ENCODE assay signal across 26 cellular contexts in the genomic region with DNA sequence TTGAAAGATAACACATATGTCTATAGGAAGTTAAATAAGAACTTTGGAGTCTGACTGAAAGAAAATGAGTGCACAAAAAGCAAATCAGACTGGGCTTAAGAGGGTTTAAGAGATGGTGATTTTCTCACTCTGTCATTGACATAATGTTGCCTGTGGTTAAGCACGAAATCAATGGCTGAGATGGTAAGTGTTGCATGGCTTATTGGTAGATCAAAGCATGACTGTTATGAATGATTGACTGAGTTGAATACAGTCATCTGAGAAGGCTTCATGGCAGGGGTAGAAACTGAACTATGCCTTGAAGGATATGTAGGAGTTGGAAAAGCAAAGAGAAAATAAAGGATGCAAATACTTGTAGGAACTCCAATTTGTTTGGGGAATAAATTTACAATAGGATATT.
"Had no signal": no experiment of that assay in that cellular context is flagged by ENCODE, and none has a peak within 500 bp of the region (broad histone marks: within the 10 kb centered on the region; RNA-seq: fewer than 3 reads in every experiment).

No MANE protein-coding gene starts in this region.

- H3K27ac ChIP-seq: adrenal gland, breast epithelium, SK-N-MC had no signal

- H3K27me3 ChIP-seq: adrenal gland, breast epithelium had no signal

- H3K9me3 ChIP-seq: adrenal gland, breast epithelium had no signal

- H3K4me1 Mint-ChIP-seq: activated naive CD8-positive, alpha-beta T cell treated with anti-CD3 and anti-CD28 coated beads, Interleukin-2, amount 10 ng/mL, durations not matched to agents 7 days and 5 days had no signal

- H3K4me3 ChIP-seq: adrenal gland, breast epithelium, SK-N-MC had no signal

- H3K4me3 Mint-ChIP-seq: activated CD8-positive, alpha-beta T cell treated with anti-CD3 and anti-CD28 coated beads, Interleukin-2, amount 10 ng/mL, durations not matched to agents 7 days and 5 days; activated naive CD8-positive, alpha-beta T cell treated with anti-CD3 and anti-CD28 coated beads, Interleukin-2, amount 10 ng/mL, durations not matched to agents 7 days and 5 days; WTC11 had no signal

- H3K9me3 Mint-ChIP-seq: activated naive CD8-positive, alpha-beta T cell treated with anti-CD3 and anti-CD28 coated beads, Interleukin-2, amount 10 ng/mL, durations not matched to agents 7 days and 5 days had no signal

- H3K4me1 ChIP-seq: adrenal gland, breast epithelium had no signal

- H3K27ac Mint-ChIP-seq: activated CD8-positive, alpha-beta T cell treated with anti-CD3 and anti-CD28 coated beads, Interleukin-2, amount 10 ng/mL, durations not matched to agents 7 days and 5 days; activated naive CD8-positive, alpha-beta T cell treated with anti-CD3 and anti-CD28 coated beads, Interleukin-2, amount 10 ng/mL, durations not matched to agents 7 days and 5 days; WTC11 had no signal

- H3K36me3 Mint-ChIP-seq: activated naive CD8-positive, alpha-beta T cell treated with anti-CD3 and anti-CD28 coated beads, Interleukin-2, amount 10 ng/mL, durations not matched to agents 7 days and 5 days; WTC11 had no signal

- H3K36me3 ChIP-seq: adrenal gland, breast epithelium had no signal

- H3K27me3 Mint-ChIP-seq: activated naive CD8-positive, alpha-beta T cell treated with anti-CD3 and anti-CD28 coated beads, Interleukin-2, amount 10 ng/mL, durations not matched to agents 7 days and 5 days had no signal

- ATAC-seq: activated CD8-positive, alpha-beta T cell treated with anti-CD3 and anti-CD28 coated beads, Interleukin-2, amount 10 ng/mL, durations not matched to agents 7 days and 5 days; Panc1; Right ventricle myocardium inferior; WTC11 had no signal

- DNase-seq: activated CD4-positive, alpha-beta T cell treated with anti-CD3 and anti-CD28 coated beads for 48 hours; activated CD4-positive, alpha-beta T cell treated with anti-CD3 and anti-CD28 coated beads, Interleukin-2, amount 50 U/mL, for 4 hours; activated CD4-positive, CD25-positive, alpha-beta regulatory T cell treated with anti-CD3 and anti-CD28 coated beads, Interleukin-2, amount 50 U/mL, for 72 hours; activated CD8-positive, alpha-beta memory T cell treated with anti-CD3 and anti-CD28 coated beads, Interleukin-2, amount 50 U/mL, for 48 hours; activated CD8-positive, alpha-beta T cell treated with anti-CD3 and anti-CD28 coated beads, Interleukin-2, amount 10 ng/mL, durations not matched to agents 7 days and 5 days; activated naive CD4-positive, alpha-beta T cell treated with anti-CD3 and anti-CD28 coated beads, Interleukin-2, amount 50 U/mL, for 16 hours; activated naive CD8-positive, alpha-beta T cell treated with anti-CD3 and anti-CD28 coated beads, Interleukin-2, amount 10 ng/mL, durations not matched to agents 7 days and 5 days; activated T-cell treated with anti-CD3 and anti-CD28 coated beads, Interleukin-2, amount 50 U/mL, for 1 hour; adrenal gland; anterior cingulate cortex; caudate nucleus; NCI-H1048; NCI-H146; NCI-H187 treated with DMSO at 0.1 percent for 48 hours; NCI-H2227 treated with DMSO at 0.1 percent for 48 hours; NCI-H446 treated with DMSO at 0.1 percent for 48 hours; NCI-H748 treated with DMSO at 0.1 percent for 48 hours; NK-92 treated with Interleukin-12 subunit alpha and Interleukin-12 subunit beta, amount 100 ng/mL, for 24 hours; OCI-M1; RPMI8226; T-helper 1 cell had no signal
